Comparison of ENCODE assay signal across 30 cellular contexts in genomic region chr16:23663918-23664317, GRCh38. TPM values are rescaled to one million over a fixed set of nuclear protein-coding genes. Genes with fewer than 3 reads are reported as not detected.
"Had no signal": no experiment of that assay in that cellular context is flagged by ENCODE, and none has a peak within 500 bp of the region (broad histone marks: within the 10 kb centered on the region; RNA-seq: fewer than 3 reads in every experiment).

No MANE protein-coding gene starts in this region.

- ATAC-seq: body of pancreas, PC-3 had no signal

- H3K27me3 Mint-ChIP-seq: activated CD4-positive, alpha-beta memory T cell treated with anti-CD3 and anti-CD28 coated beads for 36 hours; activated CD4-positive, alpha-beta T cell treated with anti-CD3 and anti-CD28 coated beads, Interleukin-2, amount 10 ng/mL, durations not matched to agents 7 days and 5 days; activated naive CD4-positive, alpha-beta T cell treated with anti-CD3 and anti-CD28 coated beads, Interleukin-2, amount 50 U/mL, for 24 hours had no signal

- H3K4me1 Mint-ChIP-seq: activated naive CD4-positive, alpha-beta T cell treated with anti-CD3 and anti-CD28 coated beads, Interleukin-2, amount 50 U/mL, for 24 hours had no signal

- H3K9me3 Mint-ChIP-seq: activated CD4-positive, alpha-beta memory T cell treated with anti-CD3 and anti-CD28 coated beads for 36 hours; activated CD4-positive, alpha-beta T cell treated with anti-CD3 and anti-CD28 coated beads, Interleukin-2, amount 10 ng/mL, durations not matched to agents 7 days and 5 days; activated naive CD4-positive, alpha-beta T cell treated with anti-CD3 and anti-CD28 coated beads, Interleukin-2, amount 50 U/mL, for 24 hours; T-helper 1 cell treated with Interleukin-12 subunit alpha and Interleukin-12 subunit beta and Interleukin-4 antibody, amounts not matched to agents 30 μg/mL and 1 μg/mL, for 36 hours; T-helper 2 cell treated with Interferon-gamma antibody and Interleukin-4, amounts not matched to agents 5 μg/mL and 100 μg/mL, for 36 hours had no signal

- H3K4me3 Mint-ChIP-seq: activated CD4-positive, alpha-beta memory T cell treated with anti-CD3 and anti-CD28 coated beads for 36 hours; activated CD4-positive, alpha-beta T cell treated with anti-CD3 and anti-CD28 coated beads, Interleukin-2, amount 10 ng/mL, durations not matched to agents 7 days and 5 days; activated naive CD4-positive, alpha-beta T cell treated with anti-CD3 and anti-CD28 coated beads, Interleukin-2, amount 50 U/mL, for 24 hours; T-helper 1 cell treated with Interleukin-12 subunit alpha and Interleukin-12 subunit beta and Interleukin-4 antibody, amounts not matched to agents 30 μg/mL and 1 μg/mL, for 36 hours; T-helper 2 cell treated with Interferon-gamma antibody and Interleukin-4, amounts not matched to agents 5 μg/mL and 100 μg/mL, for 36 hours had no signal

- DNase-seq: activated CD4-positive, alpha-beta memory T cell treated with anti-CD3 and anti-CD28 coated beads for 36 hours; activated CD4-positive, alpha-beta T cell treated with anti-CD3 and anti-CD28 coated beads, Interleukin-2, amount 10 ng/mL, durations not matched to agents 7 days and 5 days; activated CD8-positive, alpha-beta memory T cell treated with anti-CD3 and anti-CD28 coated beads, Interleukin-2, amount 50 U/mL, for 4 hours; activated effector memory CD4-positive, alpha-beta T cell treated with anti-CD3 and anti-CD28 coated beads, Interleukin-2, amount 50 U/mL, for 16 hours; activated naive CD4-positive, alpha-beta T cell; activated T-cell treated with anti-CD3 and anti-CD28 coated beads for 4 hours; adrenal gland; body of pancreas; Kasumi-1; KG1; MG63; NCI-H1048; NCI-H1105 treated with DMSO at 0.1 percent for 48 hours; NCI-H1436; NCI-H1694; NCI-H1930; NCI-H345; NCI-H524 treated with DMSO at 0.1 percent for 48 hours; PC-3; Peyer's patch; RPMI8226; SHP77 treated with DMSO at 0.1 percent for 48 hours; SK-N-SH had no signal

- H3K27ac Mint-ChIP-seq: activated CD4-positive, alpha-beta memory T cell treated with anti-CD3 and anti-CD28 coated beads for 36 hours; activated CD4-positive, alpha-beta T cell treated with anti-CD3 and anti-CD28 coated beads, Interleukin-2, amount 10 ng/mL, durations not matched to agents 7 days and 5 days; activated naive CD4-positive, alpha-beta T cell treated with anti-CD3 and anti-CD28 coated beads, Interleukin-2, amount 50 U/mL, for 24 hours; T-helper 1 cell treated with Interleukin-12 subunit alpha and Interleukin-12 subunit beta and Interleukin-4 antibody, amounts not matched to agents 30 μg/mL and 1 μg/mL, for 36 hours; T-helper 2 cell treated with Interferon-gamma antibody and Interleukin-4, amounts not matched to agents 5 μg/mL and 100 μg/mL, for 36 hours had no signal

RNA-seq across cellular contexts. Expression of gene ERN2, which starts 49.1 kb away (rescaled TPM):
- total RNA-seq: activated CD4-positive, alpha-beta memory T cell treated with anti-CD3 and anti-CD28 coated beads for 36 hours; activated CD4-positive, alpha-beta T cell treated with anti-CD3 and anti-CD28 coated beads, Interleukin-2, amount 10 ng/mL, durations not matched to agents 7 days and 5 days; astrocyte; cardiac septum; NCI-H460; PC-3; SJSA1 had no signal
